1 cellular context compared by ENCODE assay signal in genomic region chr12:32285484-32285883, GRCh38.
TF ChIP-seq lines count a peak whose summit lies in the region.

No MANE protein-coding gene starts in this region.

TF ChIP-seq in H1, 55 proteins besides CTCF, POLR2A, EP300 and RAD21 (continued from another document):
- TF ChIP-seq CHD7 (IDR thresholded peaks at IDR 0.05; ENCODE audit: insufficient replicate concordance, low read length) (no peak), SIN3A (conservative IDR thresholded peaks at IDR 0.05 in 1 of 2, IDR thresholded peaks at IDR 0.05 in 1 of 2; ENCODE audit: low read depth in 1 of 2, low read length in 2 of 2) (no peak), SP4 (IDR thresholded peaks at IDR 0.05; ENCODE audit: low read length) (no peak), JUN (IDR thresholded peaks at IDR 0.05; ENCODE audit: low read depth, low read length) (no peak), GABPA (IDR thresholded peaks at IDR 0.05; ENCODE audit: borderline replicate concordance, insufficient read depth, low read length) (no peak), KDM5A (IDR thresholded peaks at IDR 0.05; ENCODE audit: low read length) (no peak), HDAC2 (IDR thresholded peaks at IDR 0.05; ENCODE audit: borderline replicate concordance in 1 of 2, low read depth in 2 of 2, low read length in 2 of 2) (no peak), KDM1A (IDR thresholded peaks at IDR 0.05; ENCODE audit: borderline replicate concordance, low read length) (no peak), JUND (IDR thresholded peaks at IDR 0.05; ENCODE audit: low read length) (no peak), CHD1 (IDR thresholded peaks at IDR 0.05; ENCODE audit: low read depth, low read length) (no peak), SP1 (IDR thresholded peaks at IDR 0.05; ENCODE audit: low read depth, low read length) (no peak), CBX8 (IDR thresholded peaks at IDR 0.05; ENCODE audit: borderline replicate concordance, low read depth, low read length) (no peak), SAP30 (IDR thresholded peaks at IDR 0.05; ENCODE audit: insufficient read depth, insufficient replicate concordance, low read length) (no peak), ASH2L (IDR thresholded peaks at IDR 0.05; ENCODE audit: low read length) (no peak)
